Comparison of ENCODE assay signal across 10 cellular contexts in genomic region chr2:42923632-42924425, GRCh38.
DNase-seq lines count a peak whose midpoint lies in the region; ATAC-seq, FAIRE-seq and TF ChIP-seq lines count a peak whose summit lies in the region.
"Had no signal": no experiment of that assay in that cellular context is flagged by ENCODE, and none has a peak within 500 bp of the region (broad histone marks: within the 10 kb centered on the region; RNA-seq: fewer than 3 reads in every experiment).

No MANE protein-coding gene starts in this region.

- H3K9me3 ChIP-seq in HUES48 (ENCODE audit: control insufficient read depth, insufficient read depth, low read length) (no peaks in the 10 kb centered on the region), HepG2 (ENCODE audit: low read length) (no peaks in the 10 kb centered on the region), smooth muscle cell (replicated peaks; ENCODE audit: low read depth) (no peaks in the 10 kb centered on the region)

- H3F3A ChIP-seq in smooth muscle cell (ENCODE audit: low read depth): peaks cover 34% of the 10 kb centered on the region

- TF ChIP-seq CTCF in chondrocyte (IDR thresholded peaks at IDR 0.05) (peak; percentile 23), HepG2 (CRISPR knock-in tag; IDR thresholded peaks at IDR 0.05) (no peak), smooth muscle cell (IDR thresholded peaks at IDR 0.05; ENCODE audit: borderline replicate concordance, insufficient read depth, poor library complexity, severe bottlenecking) (no peak), GM20000 (IDR thresholded peaks at IDR 0.05; ENCODE audit: extremely low read depth, missing control alignments) (no peak)

- H3K27ac Mint-ChIP-seq in chondrocyte (ENCODE audit: unreplicated experiment): peak overlapping the region; percentile 98
- H3K27ac Mint-ChIP-seq in T-helper 2 cell treated with Interferon-gamma antibody and Interleukin-4, amounts not matched to agents 5 μg/mL and 100 μg/mL, for 36 hours: no peak overlapping the region

- intact Hi-C loops in HepG2 (cut with micrococcal nuclease; ENCODE audit: unreplicated experiment): loop anchor here (2.0 kb wide), 1 partner anchor 17 kb away; no protein-coding TSS in a partner anchor

- H3K4me3 Mint-ChIP-seq in chondrocyte (ENCODE audit: unreplicated experiment): no peak overlapping the region
- H3K4me3 Mint-ChIP-seq in T-helper 2 cell treated with Interferon-gamma antibody and Interleukin-4, amounts not matched to agents 5 μg/mL and 100 μg/mL, for 36 hours: no peak overlapping the region

- H3K79me2 ChIP-seq in HepG2 (ENCODE audit: insufficient read depth, low read length): no peaks in the 10 kb centered on the region
- no peaks in the 10 kb centered on the region for H3K79me2 ChIP-seq in smooth muscle cell (ENCODE audit: low read depth)

- H3K4me1 ChIP-seq in HUES48 (ENCODE audit: control insufficient read depth, insufficient read depth, low read length): peaks cover 44% of the 10 kb centered on the region
- peaks cover 77% of the 10 kb centered on the region for H3K4me1 ChIP-seq in HepG2 (ENCODE audit: insufficient read depth, low read length)
- peaks cover 67% of the 10 kb centered on the region for H3K4me1 ChIP-seq in smooth muscle cell (ENCODE audit: low read depth)

- H3K4me3 ChIP-seq in HUES48 (ENCODE audit: low read depth, low read length) (no peak overlapping the region), HepG2 (replicated peaks in 1 of 3; ENCODE audit: insufficient read depth in 1 of 3, low read depth in 2 of 3, low read length in 3 of 3) (no peak overlapping the region), smooth muscle cell (no peak overlapping the region)

- H3K36me3 Mint-ChIP-seq in chondrocyte (ENCODE audit: low read depth): no peaks in the 10 kb centered on the region
- no peaks in the 10 kb centered on the region for H3K36me3 Mint-ChIP-seq in T-helper 2 cell treated with Interferon-gamma antibody and Interleukin-4, amounts not matched to agents 5 μg/mL and 100 μg/mL, for 36 hours (ENCODE audit: low read depth)

- H3K4me1 Mint-ChIP-seq in chondrocyte (ENCODE audit: low read depth): peaks cover 68% of the 10 kb centered on the region
- no peaks in the 10 kb centered on the region for H3K4me1 Mint-ChIP-seq in T-helper 2 cell treated with Interferon-gamma antibody and Interleukin-4, amounts not matched to agents 5 μg/mL and 100 μg/mL, for 36 hours (ENCODE audit: low read depth)

- WGBS in HepG2 (ENCODE audit: low lambda C conversion rate): 77% methylated on average over 4 of the region's 4 CpGs
- 29% methylated on average over 4 of the region's 4 CpGs for WGBS in smooth muscle cell (ENCODE audit: low lambda C conversion rate)

- no peaks in the 10 kb centered on the region for H4K20me1 ChIP-seq in HepG2 (ENCODE audit: insufficient read depth, low read length)
- no peaks in the 10 kb centered on the region for H4K20me1 ChIP-seq in smooth muscle cell (ENCODE audit: low read depth)

- peak overlapping the region; percentile 99 for H3K27ac ChIP-seq in HUES48 (ENCODE audit: low read depth, low read length)
- peak overlapping the region; percentile 88 for H3K27ac ChIP-seq in HepG2 (ENCODE audit: extremely low read length, insufficient read depth, low read length)
- peak overlapping the region; percentile 94 for H3K27ac ChIP-seq in smooth muscle cell (ENCODE audit: low read depth)

- H3K27me3 ChIP-seq in HUES48 (ENCODE audit: control insufficient read depth, insufficient read depth, low read length) (no peaks in the 10 kb centered on the region), HepG2 (ENCODE audit: control insufficient read depth in 1 of 2, insufficient read depth in 2 of 2, low read length in 2 of 2) (peaks cover 0 to 7% of the 10 kb centered on the region in 2 experiments; a peak in 2 of 5 replicates), smooth muscle cell (ENCODE audit: low read depth) (no peaks in the 10 kb centered on the region)

- no peak for TF ChIP-seq POLR2A in HepG2 (IDR thresholded peaks at IDR 0.05; ENCODE audit: insufficient read depth in 1 of 2, low read depth in 2 of 2, low read length in 2 of 2)

- FAIRE-seq in HepG2 (lab: Jason Lieb, UNC): no peak

- peak overlapping the region; percentile 98 for H3K4me2 ChIP-seq in HepG2 (ENCODE audit: low read depth, low read length)
- peak overlapping the region; percentile 75 for H3K4me2 ChIP-seq in smooth muscle cell

- no peaks in the 10 kb centered on the region for H3K36me3 ChIP-seq in HUES48 (ENCODE audit: control insufficient read depth, insufficient read depth, low read length)
- H3K36me3 ChIP-seq in HepG2 (replicated peaks in 1 of 2; ENCODE audit: control insufficient read depth in 1 of 2, insufficient read depth in 2 of 2, low read length in 2 of 2): no peaks in the 10 kb centered on the region
- H3K36me3 ChIP-seq in smooth muscle cell (ENCODE audit: low read depth): no peaks in the 10 kb centered on the region

- TF ChIP-seq EP300 in HepG2 (IDR thresholded peaks at IDR 0.05; ENCODE audit: low read depth in 2 of 2, low read length in 2 of 2) (no peak), HepG2 (CRISPR knock-in tag; IDR thresholded peaks at IDR 0.05; ENCODE audit: borderline replicate concordance) (no peak)

- in situ Hi-C loops in HepG2 (cut with HindIII; ENCODE audit: extremely low pct_ligation_motif_present, low pct_unique_long_range_greater_than_20kb): no loop called here

- no TSS peak for BruUV-seq in HepG2 (replicated peaks; lab: Mats Ljungman, UMichigan)

- CTCF ChIA-PET in HepG2 (lab: Yijun Ruan, JAX; ENCODE audit: low intra/inter-chr PET ratio, low total read pairs): no interaction called here

- H3K9me3 Mint-ChIP-seq in chondrocyte (ENCODE audit: low read depth): no peaks in the 10 kb centered on the region
- no peaks in the 10 kb centered on the region for H3K9me3 Mint-ChIP-seq in T-helper 2 cell treated with Interferon-gamma antibody and Interleukin-4, amounts not matched to agents 5 μg/mL and 100 μg/mL, for 36 hours

- H2AFZ ChIP-seq in HepG2 (ENCODE audit: low read length) (no peak overlapping the region), smooth muscle cell (ENCODE audit: low read depth) (no peak overlapping the region)

- POLR2A ChIA-PET in HepG2 (lab: Yijun Ruan, JAX): interaction anchor here (4.5 to 10.9 kb wide), 2 partner anchors 19 to 51 kb away, joined by 27 to 169 read pairs; no protein-coding TSS in a partner anchor

- no peak for ATAC-seq in HepG2
- ATAC-seq: stimulated activated naive CD8-positive, alpha-beta T cell treated with anti-CD3 and anti-CD28 coated beads, Interleukin-15, Interleukin-2, amounts not matched to agents 100 U/mL and 50 U/mL, for 24 hours had no signal

- DNase-seq in chondrocyte (ENCODE audit: low spot score): no peak
- no peak for DNase-seq in HepG2 (ENCODE audit: low spot score)
- DNase-seq in smooth muscle cell (lab: John Stamatoyannopoulos, UW; ENCODE audit: unreplicated experiment): no peak
- DNase-seq in inferior parietal cortex (ENCODE audit: extremely low spot score): no peak
- no peak for DNase-seq in GM20000 (ENCODE audit: low spot score)
- no peak for DNase-seq in T-helper 2 cell treated with Interferon-gamma antibody and Interleukin-4, amounts not matched to agents 5 μg/mL and 100 μg/mL, for 36 hours (ENCODE audit: low spot score)
- no peak for DNase-seq in activated naive CD4-positive, alpha-beta T cell treated with Interleukin-2 at 50 U/mL for 16 hours
- DNase-seq: NCI-H187; stimulated activated naive CD8-positive, alpha-beta T cell treated with anti-CD3 and anti-CD28 coated beads, Interleukin-15, Interleukin-2, amounts not matched to agents 100 U/mL and 50 U/mL, for 24 hours had no signal

- TF ChIP-seq RAD21 in HepG2 (CRISPR knock-in tag; IDR thresholded peaks at IDR 0.05): no peak

- H3K9ac ChIP-seq in HUES48 (ENCODE audit: low read depth, low read length) (peak overlapping the region; percentile 62; the same call in 1 of the 2 replicates), HepG2 (ENCODE audit: insufficient read depth, low read depth, low read length) (peak overlapping the region; percentile 73), smooth muscle cell (ENCODE audit: low read depth) (peak overlapping the region; percentile 66)

- H3K27me3 Mint-ChIP-seq in chondrocyte (ENCODE audit: low read depth): no peaks in the 10 kb centered on the region
- peaks cover 3% of the 10 kb centered on the region for H3K27me3 Mint-ChIP-seq in T-helper 2 cell treated with Interferon-gamma antibody and Interleukin-4, amounts not matched to agents 5 μg/mL and 100 μg/mL, for 36 hours (ENCODE audit: low read depth)

TF ChIP-seq in HepG2, 621 proteins besides CTCF, POLR2A, EP300 and RAD21 (continues in another document):
- TF ChIP-seq, protein P1, sequence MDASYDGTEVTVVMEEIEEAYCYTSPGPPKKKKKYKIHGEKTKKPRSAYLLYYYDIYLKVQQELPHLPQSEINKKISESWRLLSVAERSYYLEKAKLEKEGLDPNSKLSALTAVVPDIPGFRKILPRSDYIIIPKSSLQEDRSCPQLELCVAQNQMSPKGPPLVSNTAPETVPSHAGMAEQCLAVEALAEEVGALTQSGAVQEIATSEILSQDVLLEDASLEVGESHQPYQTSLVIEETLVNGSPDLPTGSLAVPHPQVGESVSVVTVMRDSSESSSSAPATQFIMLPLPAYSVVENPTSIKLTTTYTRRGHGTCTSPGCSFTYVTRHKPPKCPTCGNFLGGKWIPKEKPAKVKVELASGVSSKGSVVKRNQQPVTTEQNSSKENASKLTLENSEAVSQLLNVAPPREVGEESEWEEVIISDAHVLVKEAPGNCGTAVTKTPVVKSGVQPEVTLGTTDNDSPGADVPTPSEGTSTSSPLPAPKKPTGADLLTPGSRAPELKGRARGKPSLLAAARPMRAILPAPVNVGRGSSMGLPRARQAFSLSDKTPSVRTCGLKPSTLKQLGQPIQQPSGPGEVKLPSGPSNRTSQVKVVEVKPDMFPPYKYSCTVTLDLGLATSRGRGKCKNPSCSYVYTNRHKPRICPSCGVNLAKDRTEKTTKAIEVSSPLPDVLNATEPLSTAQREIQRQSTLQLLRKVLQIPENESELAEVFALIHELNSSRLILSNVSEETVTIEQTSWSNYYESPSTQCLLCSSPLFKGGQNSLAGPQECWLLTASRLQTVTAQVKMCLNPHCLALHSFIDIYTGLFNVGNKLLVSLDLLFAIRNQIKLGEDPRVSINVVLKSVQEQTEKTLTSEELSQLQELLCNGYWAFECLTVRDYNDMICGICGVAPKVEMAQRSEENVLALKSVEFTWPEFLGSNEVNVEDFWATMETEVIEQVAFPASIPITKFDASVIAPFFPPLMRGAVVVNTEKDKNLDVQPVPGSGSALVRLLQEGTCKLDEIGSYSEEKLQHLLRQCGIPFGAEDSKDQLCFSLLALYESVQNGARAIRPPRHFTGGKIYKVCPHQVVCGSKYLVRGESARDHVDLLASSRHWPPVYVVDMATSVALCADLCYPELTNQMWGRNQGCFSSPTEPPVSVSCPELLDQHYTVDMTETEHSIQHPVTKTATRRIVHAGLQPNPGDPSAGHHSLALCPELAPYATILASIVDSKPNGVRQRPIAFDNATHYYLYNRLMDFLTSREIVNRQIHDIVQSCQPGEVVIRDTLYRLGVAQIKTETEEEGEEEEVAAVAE (CRISPR knock-in tag; IDR thresholded peaks at IDR 0.05; ENCODE audit: borderline replicate concordance): no peak
- TF ChIP-seq ZNF468 (CRISPR knock-in tag; IDR thresholded peaks at IDR 0.05) (no peak), EED (CRISPR knock-in tag; IDR thresholded peaks at IDR 0.05) (no peak)
